ENCODE assay signal across 12 cellular contexts in the genomic region with DNA sequence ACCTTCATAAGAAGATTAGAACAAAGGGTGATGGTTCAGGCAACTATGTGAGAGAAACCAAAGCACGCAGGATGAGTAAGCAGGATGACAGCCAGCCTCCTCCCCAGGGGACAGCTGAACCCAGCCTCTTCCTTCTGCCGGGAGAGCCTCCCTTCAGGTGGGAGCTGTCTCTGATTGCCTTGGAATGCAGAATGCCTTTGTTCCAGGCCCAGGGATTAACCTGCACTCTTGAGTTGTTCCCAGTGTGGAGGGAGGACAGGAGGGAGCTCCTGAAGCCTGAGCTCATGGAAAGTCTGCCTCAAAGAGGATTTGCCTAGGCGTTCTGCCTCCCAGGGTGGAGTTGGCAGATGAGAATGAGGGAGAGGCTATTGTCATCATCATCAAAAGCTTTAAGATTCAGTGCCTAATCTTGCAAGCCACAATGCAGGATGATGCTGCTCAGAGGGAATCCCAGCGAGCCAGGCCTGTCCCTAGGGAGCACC. TPM values are rescaled to one million over a fixed set of nuclear protein-coding genes. Genes with fewer than 3 reads are reported as not detected.
A peak's percentile ranks its signal among the peaks of the same experiment; 100 is the strongest.
DNase-seq lines count a peak whose midpoint lies in the region; ATAC-seq, FAIRE-seq and TF ChIP-seq lines count a peak whose summit lies in the region.
"Had no signal": no experiment of that assay in that cellular context is flagged by ENCODE, and none has a peak within 500 bp of the region (broad histone marks: within the 10 kb centered on the region; RNA-seq: fewer than 3 reads in every experiment).

No MANE protein-coding gene starts in this region.

- H3K9me3 ChIP-seq in A673 (ENCODE audit: low read depth, low read length, poor library complexity, severe bottlenecking) (no peaks in the 10 kb centered on the region), iPS-20b (ENCODE audit: insufficient read depth, low read depth, low read length) (no peaks in the 10 kb centered on the region), lower lobe of right lung (no peaks in the 10 kb centered on the region)
- H3K9me3 ChIP-seq: psoas muscle had no signal

- H3K27me3 Mint-ChIP-seq in activated CD8-positive, alpha-beta T cell treated with anti-CD3 and anti-CD28 coated beads, Interleukin-2, amount 10 ng/mL, durations not matched to agents 7 days and 5 days (ENCODE audit: low read depth), result peaks cover 24% of the 10 kb centered on the region

- H3K4me3 Mint-ChIP-seq in activated CD8-positive, alpha-beta T cell treated with anti-CD3 and anti-CD28 coated beads, Interleukin-2, amount 10 ng/mL, durations not matched to agents 7 days and 5 days, result no peak overlapping the region
- H3K4me3 Mint-ChIP-seq: CD14-positive monocyte had no signal

- BruUV-seq in A673 (replicated peaks; lab: Mats Ljungman, UMichigan), result no TSS peak

- FAIRE-seq in frontal cortex (lab: Jason Lieb, UNC), result no peak

- TF ChIP-seq CTCF in A673 (conservative IDR thresholded peaks at IDR 0.05; ENCODE audit: low read depth, low read length), result no peak
- TF ChIP-seq CTCF in astrocyte of the cerebellum (IDR thresholded peaks at IDR 0.05; ENCODE audit: low read depth, low read length, missing control alignments), result no peak
- TF ChIP-seq CTCF in lower lobe of right lung (IDR thresholded peaks at IDR 0.05), result no peak

- intact Hi-C loops in A673 (cut with micrococcal nuclease; ENCODE audit: unreplicated experiment) (no loop called here), lower lobe of right lung (cut with DNase I) (no loop called here)

- CTCF ChIA-PET in A673 (lab: Charles Lee), result no interaction called here
- CTCF ChIA-PET in activated CD8-positive, alpha-beta T cell treated with anti-CD3 and anti-CD28 coated beads, Interleukin-2, amount 10 ng/mL, durations not matched to agents 7 days and 5 days (lab: Charles Lee), result interaction anchor here (1.0 to 1.4 kb wide), 2 partner anchors 10 to 169 kb away, joined by 3 read pairs; no protein-coding TSS in a partner anchor

- H3K36me3 ChIP-seq in A673 (ENCODE audit: insufficient read depth, low read length, poor library complexity, severe bottlenecking) (no peaks in the 10 kb centered on the region), iPS-20b (ENCODE audit: insufficient read depth, low read depth, low read length) (no peaks in the 10 kb centered on the region), lower lobe of right lung (no peaks in the 10 kb centered on the region)

- no peaks in the 10 kb centered on the region for H3K36me3 Mint-ChIP-seq in activated CD8-positive, alpha-beta T cell treated with anti-CD3 and anti-CD28 coated beads, Interleukin-2, amount 10 ng/mL, durations not matched to agents 7 days and 5 days (ENCODE audit: low read depth)
- H3K36me3 Mint-ChIP-seq: CD14-positive monocyte had no signal

- ATAC-seq in activated CD8-positive, alpha-beta T cell treated with anti-CD3 and anti-CD28 coated beads, Interleukin-2, amount 10 ng/mL, durations not matched to agents 7 days and 5 days, result no peak
- no peak for ATAC-seq in lower lobe of right lung
- ATAC-seq: Panc1, psoas muscle had no signal

- H3K9me3 Mint-ChIP-seq in activated CD8-positive, alpha-beta T cell treated with anti-CD3 and anti-CD28 coated beads, Interleukin-2, amount 10 ng/mL, durations not matched to agents 7 days and 5 days (ENCODE audit: insufficient read depth), result no peaks in the 10 kb centered on the region

- H3K9ac ChIP-seq in iPS-20b (ENCODE audit: low read depth, low read length), result no peak overlapping the region

- in situ Hi-C loops in astrocyte of the cerebellum (cut with HindIII; ENCODE audit: low sequenced_read_pairs), result no loop called here

- peaks cover 12% of the 10 kb centered on the region for H3K4me1 ChIP-seq in A673 (ENCODE audit: insufficient read depth, low read length, poor library complexity, severe bottlenecking)
- peaks cover 26% of the 10 kb centered on the region for H3K4me1 ChIP-seq in iPS-20b (ENCODE audit: insufficient read depth, low read length)
- peaks cover 17% of the 10 kb centered on the region for H3K4me1 ChIP-seq in lower lobe of right lung
- H3K4me1 ChIP-seq: psoas muscle had no signal

- H3K27ac ChIP-seq in A673 (ENCODE audit: low read depth, low read length, poor library complexity, severe bottlenecking) (no peak overlapping the region), iPS-20b (ENCODE audit: low read length) (no peak overlapping the region), lower lobe of right lung (no peak overlapping the region)
- H3K27ac ChIP-seq: psoas muscle had no signal

- DNase-seq in A673 (ENCODE audit: low spot score) (peak; percentile 32), HPDE6-E6E7 (ENCODE audit: extremely low spot score) (peak; percentile 62), astrocyte of the cerebellum (ENCODE audit: low read depth) (peak; percentile 32), frontal cortex (ENCODE audit: low spot score in 2 of 2) (no peak), lower lobe of right lung (no peak)
- DNase-seq in activated CD8-positive, alpha-beta T cell treated with anti-CD3 and anti-CD28 coated beads, Interleukin-2, amount 10 ng/mL, durations not matched to agents 7 days and 5 days, result no peak
- DNase-seq in activated CD8-positive, alpha-beta memory T cell treated with anti-CD3 and anti-CD28 coated beads, Interleukin-2, amount 50 U/mL, for 4 hours, result no peak
- DNase-seq: amniotic stem cell, psoas muscle had no signal

- no peak overlapping the region for H3K27ac Mint-ChIP-seq in activated CD8-positive, alpha-beta T cell treated with anti-CD3 and anti-CD28 coated beads, Interleukin-2, amount 10 ng/mL, durations not matched to agents 7 days and 5 days
- H3K27ac Mint-ChIP-seq: CD14-positive monocyte had no signal

- POLR2A ChIA-PET in A673 (lab: Charles Lee; ENCODE audit: low non-redundant PET), result no interaction called here
- POLR2A ChIA-PET in activated CD8-positive, alpha-beta T cell treated with anti-CD3 and anti-CD28 coated beads, Interleukin-2, amount 10 ng/mL, durations not matched to agents 7 days and 5 days (lab: Charles Lee), result no interaction called here

- H3K27me3 ChIP-seq in A673 (replicated peaks; ENCODE audit: insufficient read depth, low read depth, low read length, poor library complexity) (peaks cover 8% of the 10 kb centered on the region), iPS-20b (ENCODE audit: insufficient read depth, low read length) (no peaks in the 10 kb centered on the region), lower lobe of right lung (ENCODE audit: low read depth) (no peaks in the 10 kb centered on the region)

- H3K4me3 ChIP-seq in A673 (ENCODE audit: low read depth, low read length, poor library complexity, severe bottlenecking), result no peak overlapping the region
- H3K4me3 ChIP-seq in astrocyte of the cerebellum (ENCODE audit: low read depth, low read length), result no peak overlapping the region
- H3K4me3 ChIP-seq in iPS-20b (ENCODE audit: low read length), result 0 out of 2 replicates have a peak overlapping the region, but pooled peaks have one; percentile 13
- H3K4me3 ChIP-seq in lower lobe of right lung, result no peak overlapping the region
- H3K4me3 ChIP-seq: psoas muscle had no signal

- no peaks in the 10 kb centered on the region for H3K4me1 Mint-ChIP-seq in activated CD8-positive, alpha-beta T cell treated with anti-CD3 and anti-CD28 coated beads, Interleukin-2, amount 10 ng/mL, durations not matched to agents 7 days and 5 days (ENCODE audit: low read depth)

RNA-seq across cellular contexts. Expression of a gene that starts 3.6 kb away (rescaled TPM):
- total RNA-seq in A673 (2021), result 0.24 TPM in 1 of 2 replicates, not detected in the other
- not detected for total RNA-seq in frontal cortex
- not detected for total RNA-seq in activated CD8-positive, alpha-beta T cell treated with anti-CD3 and anti-CD28 coated beads, Interleukin-2, amount 10 ng/mL, durations not matched to agents 7 days and 5 days
- 0.74 TPM for total RNA-seq in lower lobe of right lung

RNA-seq across cellular contexts. Expression of a gene that starts 23.0 kb away (rescaled TPM):
- total RNA-seq in A673 (2021) (not detected in 2 replicates), frontal cortex (not detected), lower lobe of right lung (not detected)
- total RNA-seq in activated CD8-positive, alpha-beta T cell treated with anti-CD3 and anti-CD28 coated beads, Interleukin-2, amount 10 ng/mL, durations not matched to agents 7 days and 5 days, result not detected

RNA-seq across cellular contexts. Expression of a gene that starts 23.6 kb away (rescaled TPM):
- total RNA-seq in A673 (2021) (0.48 and 0.67 TPM in 2 replicates), frontal cortex (not detected), lower lobe of right lung (0.65 TPM)
- not detected for total RNA-seq in activated CD8-positive, alpha-beta T cell treated with anti-CD3 and anti-CD28 coated beads, Interleukin-2, amount 10 ng/mL, durations not matched to agents 7 days and 5 days

RNA-seq across cellular contexts. Expression of a gene that starts 44.7 kb away (rescaled TPM):
- total RNA-seq in A673 (2021) (not detected in 2 replicates), frontal cortex (not detected), lower lobe of right lung (not detected)
- total RNA-seq in activated CD8-positive, alpha-beta T cell treated with anti-CD3 and anti-CD28 coated beads, Interleukin-2, amount 10 ng/mL, durations not matched to agents 7 days and 5 days, result not detected

RNA-seq across cellular contexts. Expression of a gene that starts 56.3 kb away (rescaled TPM):
- total RNA-seq in A673 (2021) (not detected in 2 replicates), frontal cortex (not detected), lower lobe of right lung (not detected)
- not detected for total RNA-seq in activated CD8-positive, alpha-beta T cell treated with anti-CD3 and anti-CD28 coated beads, Interleukin-2, amount 10 ng/mL, durations not matched to agents 7 days and 5 days
- total RNA-seq: psoas muscle had no signal

Comparison
In these comparisons a context has a peak if more than half of its experiments do, and no peak if none do; other contexts are left out.
1. DNase-seq: peak in A673 (single experiment), HPDE6-E6E7 (single experiment) and astrocyte of the cerebellum (single experiment); none in frontal cortex (0 of 2), activated CD8-positive, alpha-beta T cell treated with anti-CD3 and anti-CD28 coated beads, Interleukin-2, amount 10 ng/mL, durations not matched to agents 7 days and 5 days (single experiment), lower lobe of right lung (single experiment) and activated CD8-positive, alpha-beta memory T cell treated with anti-CD3 and anti-CD28 coated beads, Interleukin-2, amount 50 U/mL, for 4 hours (single experiment).